In the genomic region with DNA sequence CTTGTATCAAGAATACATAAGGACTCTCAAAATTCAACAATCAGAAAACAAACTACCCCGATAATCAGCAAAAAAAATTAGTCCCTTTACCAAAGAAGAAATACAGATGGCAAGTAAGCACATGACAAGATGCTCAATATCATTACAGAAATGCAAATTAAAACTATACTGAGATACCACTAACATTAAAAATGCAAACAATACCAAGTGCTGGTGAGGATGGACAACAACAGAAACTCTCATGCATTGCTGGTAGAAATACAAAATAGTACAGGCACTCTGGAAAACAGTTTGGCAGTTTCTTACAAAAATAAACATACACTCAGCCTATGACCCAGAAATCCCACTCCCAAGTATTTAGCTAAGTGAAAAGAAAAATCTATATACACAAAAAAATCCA, we compare ENCODE assay signal across 8 cellular contexts. TPM values are rescaled to one million over a fixed set of nuclear protein-coding genes. Genes with fewer than 3 reads are reported as not detected.
"Had no signal": no experiment of that assay in that cellular context is flagged by ENCODE, and none has a peak within 500 bp of the region (broad histone marks: within the 10 kb centered on the region; RNA-seq: fewer than 3 reads in every experiment).

No MANE protein-coding gene starts in this region.

- H3K4me3 ChIP-seq: K562 had no signal

- H3K27ac ChIP-seq: HL-60, KMS-11 had no signal

- H3K4me2 ChIP-seq: KMS-11 had no signal

- DNase-seq: IMR-90, KBM-7, KG1 had no signal

RNA-seq across cellular contexts. Expression of a gene that starts 7.5 kb away (rescaled TPM):
- total RNA-seq: K562 had no signal
- polyA plus RNA-seq: IgD-negative memory B cell had no signal

RNA-seq across cellular contexts. Expression of a gene that starts 44.8 kb away (rescaled TPM):
- total RNA-seq: HT1080, IMR-90 had no signal
- polyA plus RNA-seq: IgD-negative memory B cell, IMR-90, K562 had no signal
